In genomic region chr17:5131799-5132502, GRCh38 we compare ENCODE assay signal across 4 cellular contexts. TPM values are rescaled to one million over a fixed set of nuclear protein-coding genes. Genes with fewer than 3 reads are reported as not detected.
"Had no signal": no experiment of that assay in that cellular context is flagged by ENCODE, and none has a peak within 500 bp of the region (broad histone marks: within the 10 kb centered on the region; RNA-seq: fewer than 3 reads in every experiment).

No MANE protein-coding gene starts in this region.

RNA-seq across cellular contexts. Expression of gene USP6, which starts 16.1 kb away (rescaled TPM):
- total RNA-seq: NCI-H460, RPMI7951, SJSA1 had no signal
- polyA plus RNA-seq: SK-N-SH had no signal

RNA-seq across cellular contexts. Expression of gene ZFP3, which starts 53.7 kb away (rescaled TPM):
- total RNA-seq: NCI-H460 had no signal
